ENCODE assay signal across 24 cellular contexts in genomic region chr10:122386514-122386913, GRCh38.
"Had no signal": no experiment of that assay in that cellular context is flagged by ENCODE, and none has a peak within 500 bp of the region (broad histone marks: within the 10 kb centered on the region; RNA-seq: fewer than 3 reads in every experiment).

No MANE protein-coding gene starts in this region.

- H3K36me3 ChIP-seq: esophagus squamous epithelium, lower lobe of right lung, neutrophil, ovary, prostate gland, uterus had no signal

- H3K4me1 ChIP-seq: lower lobe of right lung, prostate gland, testis, uterus had no signal

- DNase-seq: activated CD4-positive, alpha-beta memory T cell treated with anti-CD3 and anti-CD28 coated beads, Interleukin-2, amount 10 ng/mL, durations not matched to agents 7 days and 5 days; activated CD4-positive, alpha-beta T cell treated with anti-CD3 and anti-CD28 coated beads, Interleukin-2, amount 10 ng/mL, durations not matched to agents 7 days and 5 days; activated CD4-positive, CD25-positive, alpha-beta regulatory T cell treated with anti-CD3 and anti-CD28 coated beads, Interleukin-2, amount 50 U/mL, for 72 hours; activated naive CD8-positive, alpha-beta T cell treated with anti-CD3 and anti-CD28 coated beads, Interleukin-2, amount 50 U/mL, for 24 hours; activated T-cell treated with anti-CD3 and anti-CD28 coated beads, Interleukin-2, amount 50 U/mL, for 4 hours; amygdala; caudate nucleus; esophagus squamous epithelium; foreskin melanocyte; left colon; lower lobe of right lung; mesenchymal stem cell; nephron progenitor cell; ovary; spleen; stimulated activated naive CD4-positive, alpha-beta T cell; T-helper 2 cell; testis; trophoblast cell; uterus had no signal

- H3K9me3 ChIP-seq: esophagus squamous epithelium, lower lobe of right lung, neutrophil, ovary, prostate gland, spleen, testis, uterus had no signal

- H3K27me3 ChIP-seq: esophagus squamous epithelium, neutrophil, ovary, spleen, testis, uterus had no signal

- H3K27ac ChIP-seq: esophagus squamous epithelium, lower lobe of right lung, neutrophil, ovary, prostate gland, spleen, testis, uterus had no signal

- ATAC-seq: activated naive CD8-positive, alpha-beta T cell treated with anti-CD3 and anti-CD28 coated beads, Interleukin-2, amount 50 U/mL, for 24 hours; activated T-cell treated with anti-CD3 and anti-CD28 coated beads, Interleukin-2, amount 50 U/mL, for 4 hours; activated T-helper 17 cell treated with anti-CD3 and anti-CD28 coated beads, Interleukin-2, amount 50 U/mL, for 72 hours; left colon; lower lobe of right lung had no signal

- FAIRE-seq: keratinocyte had no signal

- H3K4me3 ChIP-seq: esophagus squamous epithelium, lower lobe of right lung, ovary, prostate gland, spleen, testis, uterus had no signal
